ENCODE assay signal across 1 cellular context in the genomic region with DNA sequence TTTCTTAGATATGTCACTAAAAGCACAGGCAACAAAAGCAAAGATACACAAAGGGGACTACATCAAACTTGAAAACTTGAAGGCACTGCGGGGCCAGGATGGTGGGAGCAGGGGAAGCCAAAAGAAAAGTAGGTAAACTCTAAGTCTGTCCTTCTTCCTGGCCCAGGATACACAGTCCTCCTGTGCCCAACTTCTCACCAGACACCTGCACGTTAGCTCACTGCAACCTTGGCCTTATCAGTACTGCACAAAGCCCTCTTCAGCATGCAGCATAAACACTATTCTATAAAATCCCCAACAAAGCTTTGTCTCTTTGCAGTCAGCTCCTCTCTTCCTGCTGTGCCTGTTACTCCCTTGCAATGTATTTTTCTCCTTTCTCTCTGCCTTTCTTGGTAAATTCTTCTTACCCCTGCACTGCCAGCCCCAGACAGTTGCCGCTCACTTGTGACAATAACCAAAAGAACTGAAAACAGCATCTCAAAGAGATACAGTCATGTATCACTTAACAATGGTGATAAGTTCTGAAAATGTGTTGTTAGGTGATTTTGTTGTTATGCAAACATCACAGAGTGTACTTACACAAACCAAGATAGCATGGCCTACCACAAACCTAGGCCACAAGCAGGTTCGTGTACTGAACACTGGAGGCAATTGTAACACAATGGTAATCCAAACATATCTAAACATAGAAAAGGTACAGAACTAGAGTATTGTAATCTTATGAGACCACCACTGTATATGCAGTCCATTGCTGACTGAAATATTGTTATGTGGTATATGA.
TF ChIP-seq lines count a peak whose summit lies in the region.

No MANE protein-coding gene starts in this region.

TF ChIP-seq in endothelial cell of umbilical vein, 7 proteins besides CTCF, POLR2A, EP300 and RAD21:
- no peak for TF ChIP-seq FOS (IDR thresholded peaks at IDR 0.05; ENCODE audit: borderline replicate concordance, insufficient read depth, low read length)
- TF ChIP-seq EZH2 (IDR thresholded peaks at IDR 0.05; ENCODE audit: borderline replicate concordance, low read depth, low read length, severe bottlenecking), result no peak
- no peak for TF ChIP-seq MYC (IDR thresholded peaks at IDR 0.05; ENCODE audit: low read depth, low read length)
- TF ChIP-seq JUN (IDR thresholded peaks at IDR 0.05; ENCODE audit: borderline replicate concordance, insufficient read depth, insufficient read length, low read depth), result no peak
- TF ChIP-seq, protein P1, sequence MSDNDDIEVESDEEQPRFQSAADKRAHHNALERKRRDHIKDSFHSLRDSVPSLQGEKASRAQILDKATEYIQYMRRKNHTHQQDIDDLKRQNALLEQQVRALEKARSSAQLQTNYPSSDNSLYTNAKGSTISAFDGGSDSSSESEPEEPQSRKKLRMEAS (IDR thresholded peaks at IDR 0.05; ENCODE audit: insufficient read depth, insufficient read length), result no peak
- TF ChIP-seq POLR2AphosphoS5 (IDR thresholded peaks at IDR 0.05; ENCODE audit: insufficient read depth, low read depth, low read length), result no peak
